8 cellular contexts compared by ENCODE assay signal in genomic region chr5:170151105-170151831, GRCh38. TPM values are rescaled to one million over a fixed set of nuclear protein-coding genes. Genes with fewer than 3 reads are reported as not detected.
DNase-seq lines count a peak whose midpoint lies in the region; ATAC-seq, FAIRE-seq and TF ChIP-seq lines count a peak whose summit lies in the region.

No MANE protein-coding gene starts in this region.

- H3K27me3 ChIP-seq in pancreas: no peaks in the 10 kb centered on the region

- no peaks in the 10 kb centered on the region for H3K9me3 ChIP-seq in pancreas

- H3K4me1 ChIP-seq in pancreas: no peaks in the 10 kb centered on the region

- WGBS in pancreas, 2 donors: 46 to 49% methylated on average over 7 of the region's 7 CpGs

- DNase-seq in HUDEP-2 (lab: John Stamatoyannopoulos, UW; ENCODE audit: unreplicated experiment in 76 of 76) (peak in 67 of 76 experiments; percentile 5 to 85 (median 46)), ecto neural progenitor cell (ENCODE audit: low spot score) (peak; percentile 45), pancreas (peak in 5 of 6 donors; percentile 43 to 68 (median 60)), NCI-H82 treated with DMSO at 0.1 percent for 48 hours (lab: John Stamatoyannopoulos, UW; ENCODE audit: unreplicated experiment) (no peak), NAMALWA (ENCODE audit: low spot score) (no peak), NCI-H524 (lab: John Stamatoyannopoulos, UW) (no peak)

- no peak overlapping the region for H3K4me3 ChIP-seq in pancreas

- H3K27ac ChIP-seq in pancreas: peak overlapping the region; percentile 40 to 56 (median 49)

- intact Hi-C loops in pancreas (cut with DNase I): no loop called here

- ATAC-seq in GM18520 (IDR thresholded peaks at IDR 0.05; ENCODE audit: unreplicated experiment) (peak; percentile 69), pancreas (peak; percentile 68 to 91 (median 86)), GM19328 (IDR thresholded peaks at IDR 0.05; ENCODE audit: unreplicated experiment) (no peak)

- TF ChIP-seq CTCF in pancreas (IDR thresholded peaks at IDR 0.05): no peak

- H3K36me3 ChIP-seq in pancreas: no peaks in the 10 kb centered on the region

- no peak for FAIRE-seq in pancreas (lab: Jason Lieb, UNC)

RNA-seq across cellular contexts. Expression of gene FOXI1, which starts 45.6 kb away (rescaled TPM):
- total RNA-seq in pancreas: 1 to 10 TPM in 1 of 6 donors, under 1 TPM in 2, not detected in 3; 0.09 to 1.8 (median 0.24) TPM
- polyA plus RNA-seq in pancreas: under 1 TPM; 0.38 to 0.49 TPM

Comparison
In these comparisons a context has a peak if more than half of its experiments do, and no peak if none do; other contexts are left out.
1. DNase-seq: peak in HUDEP-2 (67 of 76), ecto neural progenitor cell (single experiment) and pancreas (5 of 6); none in NCI-H82 treated with DMSO at 0.1 percent for 48 hours (single experiment), NAMALWA (single experiment) and NCI-H524 (0 of 2).